ENCODE assay signal across 9 cellular contexts in the genomic region with DNA sequence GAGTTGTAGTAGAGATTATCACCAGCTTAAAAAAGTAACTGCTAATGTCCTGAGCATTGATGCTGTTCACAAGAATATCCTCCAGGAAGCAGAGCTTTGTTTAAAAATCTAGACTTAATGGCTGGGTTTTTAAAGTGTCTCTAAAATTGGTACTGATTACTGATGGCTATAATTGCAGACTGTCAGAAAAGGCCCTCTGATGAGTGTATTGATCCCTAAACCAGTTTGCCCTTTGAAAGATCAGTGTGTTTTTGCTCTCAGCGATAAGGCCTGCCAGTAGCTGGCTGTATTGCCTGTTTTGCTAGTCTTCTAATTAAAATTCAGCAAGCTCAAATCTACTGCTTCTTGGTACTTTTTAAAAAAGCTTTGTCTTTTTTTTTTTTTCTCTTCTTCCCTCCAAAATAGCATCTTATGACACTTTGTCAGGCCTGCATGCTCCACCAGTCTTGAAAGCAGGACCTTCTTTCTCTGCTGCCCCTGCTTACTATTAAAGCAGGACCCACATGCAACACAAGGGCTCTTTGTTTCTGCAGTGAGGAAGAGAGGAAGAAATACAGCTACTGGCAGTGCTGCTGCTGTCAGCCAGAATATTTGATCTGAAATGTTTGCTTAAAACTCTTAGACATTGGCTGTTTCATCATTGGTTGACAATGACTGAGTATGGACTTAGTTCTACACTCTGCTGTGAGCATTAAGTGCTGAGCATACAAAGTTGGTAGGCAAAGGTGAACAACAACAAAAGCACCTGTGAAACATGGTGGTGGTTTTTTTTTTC. TPM values are rescaled to one million over a fixed set of nuclear protein-coding genes. Genes with fewer than 3 reads are reported as not detected.
DNase-seq lines count a peak whose midpoint lies in the region; ATAC-seq and TF ChIP-seq lines count a peak whose summit lies in the region.
"Had no signal": no experiment of that assay in that cellular context is flagged by ENCODE, and none has a peak within 500 bp of the region (broad histone marks: within the 10 kb centered on the region; RNA-seq: fewer than 3 reads in every experiment).

No MANE protein-coding gene starts in this region.

- TF ChIP-seq RAD21 in liver (IDR thresholded peaks at IDR 0.05) = no peak

- TF ChIP-seq CTCF in Loucy (conservative IDR thresholded peaks at IDR 0.05; ENCODE audit: low read length) = no peak
- no peak for TF ChIP-seq CTCF in liver (IDR thresholded peaks at IDR 0.05; ENCODE audit: low read depth, low read length, missing input control)

- 0 out of 2 replicates have a peak, but pooled peaks cover 8% of the 10 kb centered on the region for H3K79me2 ChIP-seq in Loucy (ENCODE audit: insufficient read depth, low read length)

- H3K9ac ChIP-seq in Loucy (ENCODE audit: low read depth, low read length, poor library complexity, severe bottlenecking) (no peak overlapping the region), liver (ENCODE audit: low read depth in 1 of 2, low read length in 2 of 2) (no peak overlapping the region)

- 29% methylated on average over 1 of the region's 1 CpG for WGBS in liver

- ATAC-seq in HG03025 (IDR thresholded peaks at IDR 0.05; ENCODE audit: low FRiP score, unreplicated experiment) = no peak

- peaks cover 46% of the 10 kb centered on the region for H3K4me1 Mint-ChIP-seq in T-helper 1 cell treated with Interleukin-12 subunit alpha and Interleukin-12 subunit beta and Interleukin-4 antibody, amounts not matched to agents 30 μg/mL and 1 μg/mL, for 36 hours (ENCODE audit: low read depth)

- H2AFZ ChIP-seq in Loucy (ENCODE audit: low read length) = no peak overlapping the region

- H3K36me3 ChIP-seq in Loucy (ENCODE audit: insufficient read depth, low read length) = no peaks in the 10 kb centered on the region
- H3K36me3 ChIP-seq in liver (ENCODE audit: control insufficient read depth in 4 of 4, insufficient read depth in 3 of 4, low read depth in 1 of 4, low read length in 3 of 4) = no peaks in the 10 kb centered on the region

- peak overlapping the region; percentile 92 for H3K4me3 ChIP-seq in Loucy (ENCODE audit: low read length, poor library complexity, severe bottlenecking)
- peak overlapping the region in 1 of 3 donors; percentile 16 for H3K4me3 ChIP-seq in liver (ENCODE audit: low read depth in 1 of 3, low read length in 3 of 3)

- peaks cover 5% of the 10 kb centered on the region for H4K20me1 ChIP-seq in Loucy (ENCODE audit: insufficient read depth, low read length, poor library complexity, severe bottlenecking)

- peak overlapping the region; percentile 99 for H3K27ac Mint-ChIP-seq in T-helper 1 cell treated with Interleukin-12 subunit alpha and Interleukin-12 subunit beta and Interleukin-4 antibody, amounts not matched to agents 30 μg/mL and 1 μg/mL, for 36 hours

- no peaks in the 10 kb centered on the region for H3K27me3 ChIP-seq in Loucy (ENCODE audit: insufficient read depth, low read length, poor library complexity, severe bottlenecking)
- H3K27me3 ChIP-seq in liver (ENCODE audit: control insufficient read depth in 4 of 4, insufficient read depth in 4 of 4, low read length in 3 of 4) = no peaks in the 10 kb centered on the region

- peak overlapping the region; percentile 91 for H3K4me2 ChIP-seq in Loucy (ENCODE audit: low read depth, low read length, poor library complexity, severe bottlenecking)

- H3K36me3 Mint-ChIP-seq in T-helper 1 cell treated with Interleukin-12 subunit alpha and Interleukin-12 subunit beta and Interleukin-4 antibody, amounts not matched to agents 30 μg/mL and 1 μg/mL, for 36 hours (ENCODE audit: low read depth) = peaks cover 1% of the 10 kb centered on the region

- H3K9me3 Mint-ChIP-seq in T-helper 1 cell treated with Interleukin-12 subunit alpha and Interleukin-12 subunit beta and Interleukin-4 antibody, amounts not matched to agents 30 μg/mL and 1 μg/mL, for 36 hours = no peaks in the 10 kb centered on the region

- H3K4me1 ChIP-seq in Loucy (ENCODE audit: insufficient read depth, low read length, poor library complexity, severe bottlenecking) = peaks cover 18% of the 10 kb centered on the region
- H3K4me1 ChIP-seq in liver (ENCODE audit: control insufficient read depth in 4 of 4, insufficient read depth in 4 of 4, low read length in 3 of 4) = peaks cover 8 to 42% (median 36%) of the 10 kb centered on the region in 4 donors

- H3K4me3 Mint-ChIP-seq in T-helper 1 cell treated with Interleukin-12 subunit alpha and Interleukin-12 subunit beta and Interleukin-4 antibody, amounts not matched to agents 30 μg/mL and 1 μg/mL, for 36 hours = peak overlapping the region; percentile 94

- peaks cover 9% of the 10 kb centered on the region for H3K27me3 Mint-ChIP-seq in T-helper 1 cell treated with Interleukin-12 subunit alpha and Interleukin-12 subunit beta and Interleukin-4 antibody, amounts not matched to agents 30 μg/mL and 1 μg/mL, for 36 hours (ENCODE audit: low read depth)

- DNase-seq in COLO829 (ENCODE audit: low spot score) (peak; percentile 79), iPS-NIHi11 (ENCODE audit: low spot score) (no peak), NCI-H1436 (lab: John Stamatoyannopoulos, UW) (no peak), AG08396 (ENCODE audit: low spot score) (no peak)
- DNase-seq: kidney had no signal

- H3F3A ChIP-seq in Loucy (ENCODE audit: low read depth) = no peaks in the 10 kb centered on the region

- H3K9me2 ChIP-seq in Loucy (replicated peaks; ENCODE audit: low read depth, low read length) = no peaks in the 10 kb centered on the region

- H3K9me3 ChIP-seq in Loucy (ENCODE audit: insufficient read depth, low read depth, low read length) = no peaks in the 10 kb centered on the region
- H3K9me3 ChIP-seq in liver (ENCODE audit: control insufficient read depth in 4 of 4, low read length in 3 of 4) = no peaks in the 10 kb centered on the region

- H3K27ac ChIP-seq in liver (ENCODE audit: low read depth in 1 of 2, low read length in 2 of 2) = peak overlapping the region; percentile 21 to 39

TF ChIP-seq in liver, 16 proteins besides CTCF, POLR2A, EP300 and RAD21 (continues in another document):
- TF ChIP-seq, protein P1, sequence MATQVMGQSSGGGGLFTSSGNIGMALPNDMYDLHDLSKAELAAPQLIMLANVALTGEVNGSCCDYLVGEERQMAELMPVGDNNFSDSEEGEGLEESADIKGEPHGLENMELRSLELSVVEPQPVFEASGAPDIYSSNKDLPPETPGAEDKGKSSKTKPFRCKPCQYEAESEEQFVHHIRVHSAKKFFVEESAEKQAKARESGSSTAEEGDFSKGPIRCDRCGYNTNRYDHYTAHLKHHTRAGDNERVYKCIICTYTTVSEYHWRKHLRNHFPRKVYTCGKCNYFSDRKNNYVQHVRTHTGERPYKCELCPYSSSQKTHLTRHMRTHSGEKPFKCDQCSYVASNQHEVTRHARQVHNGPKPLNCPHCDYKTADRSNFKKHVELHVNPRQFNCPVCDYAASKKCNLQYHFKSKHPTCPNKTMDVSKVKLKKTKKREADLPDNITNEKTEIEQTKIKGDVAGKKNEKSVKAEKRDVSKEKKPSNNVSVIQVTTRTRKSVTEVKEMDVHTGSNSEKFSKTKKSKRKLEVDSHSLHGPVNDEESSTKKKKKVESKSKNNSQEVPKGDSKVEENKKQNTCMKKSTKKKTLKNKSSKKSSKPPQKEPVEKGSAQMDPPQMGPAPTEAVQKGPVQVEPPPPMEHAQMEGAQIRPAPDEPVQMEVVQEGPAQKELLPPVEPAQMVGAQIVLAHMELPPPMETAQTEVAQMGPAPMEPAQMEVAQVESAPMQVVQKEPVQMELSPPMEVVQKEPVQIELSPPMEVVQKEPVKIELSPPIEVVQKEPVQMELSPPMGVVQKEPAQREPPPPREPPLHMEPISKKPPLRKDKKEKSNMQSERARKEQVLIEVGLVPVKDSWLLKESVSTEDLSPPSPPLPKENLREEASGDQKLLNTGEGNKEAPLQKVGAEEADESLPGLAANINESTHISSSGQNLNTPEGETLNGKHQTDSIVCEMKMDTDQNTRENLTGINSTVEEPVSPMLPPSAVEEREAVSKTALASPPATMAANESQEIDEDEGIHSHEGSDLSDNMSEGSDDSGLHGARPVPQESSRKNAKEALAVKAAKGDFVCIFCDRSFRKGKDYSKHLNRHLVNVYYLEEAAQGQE (IDR thresholded peaks at IDR 0.05) = peak; percentile 87
- peak; percentile 84 for TF ChIP-seq YY1 (IDR thresholded peaks at IDR 0.05)
- peak; percentile 51 for TF ChIP-seq SP1 (IDR thresholded peaks at IDR 0.05)
- TF ChIP-seq RXRA (IDR thresholded peaks at IDR 0.05) = peak; percentile 18 to 37
- no peak for TF ChIP-seq HNF4G (IDR thresholded peaks at IDR 0.05)
- TF ChIP-seq FOXA2 (IDR thresholded peaks at IDR 0.05) = peak; percentile 24
- no peak for TF ChIP-seq NR2F2 (IDR thresholded peaks at IDR 0.05)
- peak in 1 of 2 donors; percentile 64 for TF ChIP-seq JUND (IDR thresholded peaks at IDR 0.05)
- TF ChIP-seq, protein P2, sequence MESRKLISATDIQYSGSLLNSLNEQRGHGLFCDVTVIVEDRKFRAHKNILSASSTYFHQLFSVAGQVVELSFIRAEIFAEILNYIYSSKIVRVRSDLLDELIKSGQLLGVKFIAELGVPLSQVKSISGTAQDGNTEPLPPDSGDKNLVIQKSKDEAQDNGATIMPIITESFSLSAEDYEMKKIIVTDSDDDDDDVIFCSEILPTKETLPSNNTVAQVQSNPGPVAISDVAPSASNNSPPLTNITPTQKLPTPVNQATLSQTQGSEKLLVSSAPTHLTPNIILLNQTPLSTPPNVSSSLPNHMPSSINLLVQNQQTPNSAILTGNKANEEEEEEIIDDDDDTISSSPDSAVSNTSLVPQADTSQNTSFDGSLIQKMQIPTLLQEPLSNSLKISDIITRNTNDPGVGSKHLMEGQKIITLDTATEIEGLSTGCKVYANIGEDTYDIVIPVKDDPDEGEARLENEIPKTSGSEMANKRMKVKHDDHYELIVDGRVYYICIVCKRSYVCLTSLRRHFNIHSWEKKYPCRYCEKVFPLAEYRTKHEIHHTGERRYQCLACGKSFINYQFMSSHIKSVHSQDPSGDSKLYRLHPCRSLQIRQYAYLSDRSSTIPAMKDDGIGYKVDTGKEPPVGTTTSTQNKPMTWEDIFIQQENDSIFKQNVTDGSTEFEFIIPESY (IDR thresholded peaks at IDR 0.05) = no peak
- no peak for TF ChIP-seq EGR1 (IDR thresholded peaks at IDR 0.05; ENCODE audit: low read depth in 2 of 2)
- TF ChIP-seq, protein P3, sequence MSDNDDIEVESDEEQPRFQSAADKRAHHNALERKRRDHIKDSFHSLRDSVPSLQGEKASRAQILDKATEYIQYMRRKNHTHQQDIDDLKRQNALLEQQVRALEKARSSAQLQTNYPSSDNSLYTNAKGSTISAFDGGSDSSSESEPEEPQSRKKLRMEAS (IDR thresholded peaks at IDR 0.05) = peak; percentile 65
- TF ChIP-seq HNF4A (conservative IDR thresholded peaks at IDR 0.05) = peak; percentile 73 to 78
- TF ChIP-seq, protein P4, sequence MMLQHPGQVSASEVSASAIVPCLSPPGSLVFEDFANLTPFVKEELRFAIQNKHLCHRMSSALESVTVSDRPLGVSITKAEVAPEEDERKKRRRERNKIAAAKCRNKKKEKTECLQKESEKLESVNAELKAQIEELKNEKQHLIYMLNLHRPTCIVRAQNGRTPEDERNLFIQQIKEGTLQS (IDR thresholded peaks at IDR 0.05) = peak; percentile 88
- TF ChIP-seq FOXA1 (IDR thresholded peaks at IDR 0.05) = peak; percentile 44
- peak; percentile 37 for TF ChIP-seq TAF1 (conservative IDR thresholded peaks at IDR 0.05)

RNA-seq across cellular contexts. Expression of a gene that starts 1.8 kb away (rescaled TPM):
- total RNA-seq in liver = 100 to 1,000 TPM; 106 to 125 TPM
- polyA plus RNA-seq in liver = 100 to 1,000 TPM; 186 to 206 TPM
